In genomic region chr11:86949995-86950993, GRCh38 we compare ENCODE assay signal across 22 cellular contexts. TPM values are rescaled to one million over a fixed set of nuclear protein-coding genes. Genes with fewer than 3 reads are reported as not detected.
DNase-seq lines count a peak whose midpoint lies in the region; ATAC-seq, FAIRE-seq and TF ChIP-seq lines count a peak whose summit lies in the region.
"Had no signal": no experiment of that assay in that cellular context is flagged by ENCODE, and none has a peak within 500 bp of the region (broad histone marks: within the 10 kb centered on the region; RNA-seq: fewer than 3 reads in every experiment).

No MANE protein-coding gene starts in this region.

- DNase-seq in SK-N-SH (no peak), endothelial cell (ENCODE audit: low spot score) (no peak), osteoblast (ENCODE audit: insufficient read length, low spot score, missing footprints) (peak; percentile 65), type B pancreatic cell (ENCODE audit: extremely low spot score, unreplicated experiment) (no peak), NCI-H2227 treated with DMSO at 0.1 percent for 48 hours (lab: John Stamatoyannopoulos, UW) (no peak), NCI-H1417 treated with DMSO at 0.1 percent for 48 hours (lab: John Stamatoyannopoulos, UW) (no peak), H54 (ENCODE audit: insufficient read length, low spot score) (no peak)
- DNase-seq: activated CD4-positive, CD25-positive, alpha-beta regulatory T cell; activated effector memory CD4-positive, alpha-beta T cell treated with Interleukin-2 at 50 U/mL for 16 hours; anterior cingulate cortex; dermis blood vessel endothelial cell; DMS79; Kasumi-1; mammary epithelial cell; NCI-H146; NCI-H226; NK-92 treated with Interleukin-12 subunit alpha and Interleukin-12 subunit beta, amount 100 ng/mL, for 24 hours; stimulated activated naive CD8-positive, alpha-beta T cell treated with anti-CD3 and anti-CD28 coated beads, Interleukin-15, Interleukin-2, amounts not matched to agents 100 U/mL and 50 U/mL, for 24 hours; T-helper 17 cell had no signal

- H3K9me3 ChIP-seq in SK-N-SH (no peaks in the 10 kb centered on the region), osteoblast (ENCODE audit: low read depth, low read length) (no peaks in the 10 kb centered on the region)

- H3K27me3 ChIP-seq in SK-N-SH (ENCODE audit: insufficient read depth) (no peaks in the 10 kb centered on the region), osteoblast (ENCODE audit: insufficient read depth, low read length) (no peaks in the 10 kb centered on the region)

- H3K36me3 Mint-ChIP-seq in endothelial cell (ENCODE audit: low read depth, unreplicated experiment) (peaks cover 69% of the 10 kb centered on the region), type B pancreatic cell (peaks cover 29% of the 10 kb centered on the region)

- peaks cover 10% of the 10 kb centered on the region for H3K27me3 Mint-ChIP-seq in endothelial cell (ENCODE audit: unreplicated experiment)
- peaks cover 11% of the 10 kb centered on the region for H3K27me3 Mint-ChIP-seq in type B pancreatic cell

- no peak overlapping the region for H3K27ac ChIP-seq in SK-N-SH (ENCODE audit: low read depth in 2 of 2, low read length in 1 of 2)
- no peak overlapping the region for H3K27ac ChIP-seq in osteoblast (ENCODE audit: low read depth, low read length)
- H3K27ac ChIP-seq: 22Rv1 had no signal

- no peak for TF ChIP-seq EP300 in SK-N-SH (IDR thresholded peaks at IDR 0.05; ENCODE audit: borderline replicate concordance in 1 of 2, low read depth in 1 of 2, low read length in 1 of 2)

- peaks cover 74% of the 10 kb centered on the region for H3K4me1 Mint-ChIP-seq in endothelial cell (ENCODE audit: unreplicated experiment)
- H3K4me1 Mint-ChIP-seq in type B pancreatic cell (ENCODE audit: unreplicated experiment), result peaks cover 26% of the 10 kb centered on the region

- H4K20me1 ChIP-seq in SK-N-SH (ENCODE audit: insufficient read depth), result no peaks in the 10 kb centered on the region
- no peaks in the 10 kb centered on the region for H4K20me1 ChIP-seq in osteoblast (ENCODE audit: insufficient read depth, low read length)

- H3K4me3 ChIP-seq in SK-N-SH (ENCODE audit: low read depth in 2 of 2, low read length in 1 of 2) (no peak overlapping the region), osteoblast (ENCODE audit: insufficient read depth, low read length) (no peak overlapping the region)

- no peak for TF ChIP-seq RAD21 in SK-N-SH (IDR thresholded peaks at IDR 0.05; ENCODE audit: low read length)

- H3K9me3 Mint-ChIP-seq in endothelial cell (ENCODE audit: unreplicated experiment), result no peaks in the 10 kb centered on the region
- H3K9me3 Mint-ChIP-seq in type B pancreatic cell, result no peaks in the 10 kb centered on the region
- H3K9me3 Mint-ChIP-seq: neural crest cell had no signal

- no peaks in the 10 kb centered on the region for H3K9me2 ChIP-seq in SK-N-SH

- FAIRE-seq in H54 (lab: Jason Lieb, UNC), result no peak

- H3K79me2 ChIP-seq in SK-N-SH (ENCODE audit: insufficient read depth) (no peaks in the 10 kb centered on the region; the same call in 1 of the 2 replicates), osteoblast (ENCODE audit: insufficient read depth, low read length) (peaks cover 16% of the 10 kb centered on the region)

- H3K4me2 ChIP-seq in SK-N-SH (no peak overlapping the region), osteoblast (ENCODE audit: insufficient read depth, low read length) (no peak overlapping the region)

- 87% methylated on average over 8 of the region's 8 CpGs for WGBS in SK-N-SH (ENCODE audit: low lambda C conversion rate)

- H2AFZ ChIP-seq in SK-N-SH (ENCODE audit: low read depth) (no peak overlapping the region), osteoblast (ENCODE audit: low read length) (no peak overlapping the region)

- H3K36me3 ChIP-seq in SK-N-SH (replicated peaks in 1 of 2; ENCODE audit: control insufficient read depth in 1 of 2, insufficient read depth in 2 of 2, low read length in 1 of 2) (peaks cover 7 to 21% of the 10 kb centered on the region in 2 experiments), osteoblast (ENCODE audit: insufficient read depth, low read length) (peaks cover 6% of the 10 kb centered on the region)

- H3K4me1 ChIP-seq in SK-N-SH (ENCODE audit: control insufficient read depth in 1 of 2, insufficient read depth in 2 of 2, low read depth in 1 of 2, low read length in 1 of 2) (peaks cover 9 to 28% of the 10 kb centered on the region in 2 experiments; a peak in 2 of 4 replicates), osteoblast (ENCODE audit: insufficient read depth, low read length) (peaks cover 40% of the 10 kb centered on the region)

- no peak for ATAC-seq in SK-N-SH treated with all-trans-retinoic acid at 6 μM for 48 hours
- ATAC-seq: stimulated activated naive CD8-positive, alpha-beta T cell treated with anti-CD3 and anti-CD28 coated beads, Interleukin-15, Interleukin-2, amounts not matched to agents 100 U/mL and 50 U/mL, for 24 hours; T-helper 17 cell had no signal

- POLR2A ChIA-PET in SK-N-SH (lab: Yijun Ruan, JAX), result no interaction called here

- H3F3A ChIP-seq in SK-N-SH (replicated peaks; ENCODE audit: insufficient read depth), result peaks cover 10% of the 10 kb centered on the region

- H3K9ac ChIP-seq in SK-N-SH, result no peak overlapping the region

- H3K4me3 Mint-ChIP-seq in endothelial cell (ENCODE audit: unreplicated experiment) (peak overlapping the region; percentile 65), type B pancreatic cell (peak overlapping the region; percentile 17)
- H3K4me3 Mint-ChIP-seq: neural crest cell, T-helper 17 cell had no signal

- CTCF ChIA-PET in SK-N-SH (lab: Yijun Ruan, JAX), result interaction anchor here (1.0 to 5.4 kb wide), 3 partner anchors 8 to 403 kb away, joined by 3 to 36 read pairs (median 3); no protein-coding TSS in a partner anchor

- no peak for TF ChIP-seq POLR2A in H54 (IDR thresholded peaks at IDR 0.05; ENCODE audit: low read depth, low read length)

- H3K27ac Mint-ChIP-seq in endothelial cell (ENCODE audit: unreplicated experiment) (no peak overlapping the region), type B pancreatic cell (no peak overlapping the region)
- H3K27ac Mint-ChIP-seq: T-helper 17 cell had no signal

- TF ChIP-seq CTCF in SK-N-SH (IDR thresholded peaks at IDR 0.05), result no peak
- no peak for TF ChIP-seq CTCF in endothelial cell (IDR thresholded peaks at IDR 0.05; ENCODE audit: unreplicated experiment)
- no peak for TF ChIP-seq CTCF in osteoblast (IDR thresholded peaks at IDR 0.05; ENCODE audit: extremely low read depth, low read depth, low read length)
- no peak for TF ChIP-seq CTCF in type B pancreatic cell (conservative IDR thresholded peaks at IDR 0.05)

TF ChIP-seq in SK-N-SH treated with all-trans-retinoic acid at 6 μM for 48 hours, 23 proteins besides CTCF, POLR2A, EP300 and RAD21 (continues in another document):
- TF ChIP-seq GLIS3 (CRISPR knock-in tag; IDR thresholded peaks at IDR 0.05) (no peak), TSHZ2 (CRISPR knock-in tag; IDR thresholded peaks at IDR 0.05) (no peak), ISL1 (CRISPR knock-in tag; IDR thresholded peaks at IDR 0.05) (peak; percentile 93)

TF ChIP-seq in SK-N-SH, 30 proteins besides CTCF, POLR2A, EP300 and RAD21:
- TF ChIP-seq TCF12 (IDR thresholded peaks at IDR 0.05), result no peak
- no peak for TF ChIP-seq SIN3A (IDR thresholded peaks at IDR 0.05; ENCODE audit: borderline replicate concordance, low read depth, low read length)
- no peak for TF ChIP-seq RXRA (IDR thresholded peaks at IDR 0.05; ENCODE audit: borderline replicate concordance, low read depth)
- no peak for TF ChIP-seq TEAD4 (IDR thresholded peaks at IDR 0.05; ENCODE audit: borderline replicate concordance, insufficient read depth)
- no peak for TF ChIP-seq FOXJ3 (CRISPR knock-in tag; IDR thresholded peaks at IDR 0.05)
- TF ChIP-seq NFIC (IDR thresholded peaks at IDR 0.05; ENCODE audit: borderline replicate concordance), result no peak

RNA-seq across cellular contexts. Expression of gene FZD4, which starts 4.9 kb away (rescaled TPM):
- 0.72 and 0.93 TPM in 2 replicates for polyA plus RNA-seq in SK-N-SH (2012; rRNA removed)
- polyA plus RNA-seq in SK-N-SH (2012; cell fraction: cytosol; rRNA removed), result 0.81 and 0.82 TPM in 2 replicates
- 0.62 and 1.0 TPM in 2 replicates for polyA plus RNA-seq in SK-N-SH (2012; cell fraction: nucleus; rRNA removed)
- 71.5 TPM for total RNA-seq in endothelial cell (ENCODE audit: unreplicated experiment)
- 12.7 and 16.2 TPM in 2 replicates for total RNA-seq in osteoblast
- 6.4 and 11.9 TPM in 2 replicates for total RNA-seq in type B pancreatic cell (ENCODE audit: low replicate concordance)
